ENCODE assay signal across 8 cellular contexts in genomic region chr5:138138949-138139775, GRCh38. TPM values are rescaled to one million over a fixed set of nuclear protein-coding genes. Genes with fewer than 3 reads are reported as not detected.
DNase-seq lines count a peak whose midpoint lies in the region; ATAC-seq and TF ChIP-seq lines count a peak whose summit lies in the region.

NME5 (minus strand) TSS chr5:138139428; CDS start chr5:138138780, 648 bp downstream.

- DNase-seq in RPMI8226 (peak; percentile 49), fibroblast of pulmonary artery (ENCODE audit: low read depth) (peak; percentile 69), aorta (peak; percentile 68 to 83), OCI-M2 (lab: John Stamatoyannopoulos, UW; ENCODE audit: unreplicated experiment) (no peak)

- no peaks in the 10 kb centered on the region for H4K20me1 ChIP-seq in BLaER1 treated with 17β-estradiol and CSF1 and Interleukin-3, amounts not matched to agents 10 nM and 100 nM

- peak within 1 kb of the TSS; percentile 28 to 61 (median 50); a peak in 19 of 20 replicates for H3K4me3 ChIP-seq in BLaER1 treated with 17β-estradiol and CSF1 and Interleukin-3, amounts not matched to agents 10 nM and 100 nM
- H3K4me3 ChIP-seq in fibroblast of pulmonary artery (replicated peaks; ENCODE audit: low read depth, low read length) (peak within 1 kb of the TSS; percentile 58), muscle layer of colon (ENCODE audit: low read depth in 1 of 2, low read length in 2 of 2) (peak within 1 kb of the TSS; percentile 12 to 74), aorta (ENCODE audit: low read length in 2 of 2) (peak within 1 kb of the TSS in 1 of 2 donors; percentile 47)

- peaks cover 0 to 7% (median 0%) of the 10 kb centered on the region in 11 experiments; a peak in 1 of 22 replicates for H3K36me3 ChIP-seq in BLaER1 treated with 17β-estradiol and CSF1 and Interleukin-3, amounts not matched to agents 10 nM and 100 nM
- no peaks in the 10 kb centered on the region for H3K36me3 ChIP-seq in muscle layer of colon (ENCODE audit: insufficient read depth, low read length)
- no peaks in the 10 kb centered on the region for H3K36me3 ChIP-seq in aorta (ENCODE audit: control insufficient read depth in 1 of 2, insufficient read depth in 2 of 2, low read length in 1 of 2)

- peak within 1 kb of the TSS in 2 of 11 experiments; percentile 20 to 57; a peak in 2 of 22 replicates for H3K9ac ChIP-seq in BLaER1 treated with 17β-estradiol and CSF1 and Interleukin-3, amounts not matched to agents 10 nM and 100 nM
- H3K9ac ChIP-seq in muscle layer of colon (ENCODE audit: low read length), result no peak within 1 kb of the TSS

- peaks cover 9 to 18% (median 12%) of the 10 kb centered on the region in 10 experiments; a peak in 19 of 20 replicates for H3K4me1 ChIP-seq in BLaER1 treated with 17β-estradiol and CSF1 and Interleukin-3, amounts not matched to agents 10 nM and 100 nM
- peaks cover 4% of the 10 kb centered on the region for H3K4me1 ChIP-seq in muscle layer of colon (ENCODE audit: insufficient read depth, low read length)
- H3K4me1 ChIP-seq in aorta (ENCODE audit: control insufficient read depth in 1 of 2, insufficient read depth in 2 of 2, low read length in 2 of 2), result no peaks in the 10 kb centered on the region

- WGBS in aorta, 2 donors, result 4 to 6% methylated on average over 31 of the region's 31 CpGs

- H3K4me2 ChIP-seq in BLaER1 treated with 17β-estradiol and CSF1 and Interleukin-3, amounts not matched to agents 10 nM and 100 nM, result peak within 1 kb of the TSS; percentile 61 to 90 (median 84)

- intact Hi-C loops in aorta (cut with DNase I), result loop anchor here in 1 of 2 donors (10.0 kb wide), 2 partner anchors 364 to 484 kb away; no protein-coding TSS in a partner anchor

- peaks cover 0 to 43% (median 0%) of the 10 kb centered on the region in 11 experiments; a peak in 5 of 22 replicates for H3K27me3 ChIP-seq in BLaER1 treated with 17β-estradiol and CSF1 and Interleukin-3, amounts not matched to agents 10 nM and 100 nM
- H3K27me3 ChIP-seq in muscle layer of colon (ENCODE audit: control insufficient read depth in 1 of 2, insufficient read depth in 2 of 2, low read length in 2 of 2) (no peaks in the 10 kb centered on the region), aorta (ENCODE audit: control insufficient read depth in 1 of 2, insufficient read depth in 2 of 2, low read length in 1 of 2) (no peaks in the 10 kb centered on the region)

- no peak for TF ChIP-seq CTCF in fibroblast of pulmonary artery (IDR thresholded peaks at IDR 0.05; ENCODE audit: low read length, missing control alignments)

- ATAC-seq in HG02852 (IDR thresholded peaks at IDR 0.05; ENCODE audit: unreplicated experiment) (peak; percentile 43), aorta (ENCODE audit: low FRiP score) (peak; percentile 74), HG03095 (IDR thresholded peaks at IDR 0.05; ENCODE audit: unreplicated experiment) (no peak)

- peaks cover 0 to 12% (median 10%) of the 10 kb centered on the region in 11 experiments; a peak in 12 of 22 replicates for H3K9me3 ChIP-seq in BLaER1 treated with 17β-estradiol and CSF1 and Interleukin-3, amounts not matched to agents 10 nM and 100 nM (replicated peaks in 1 of 11)
- H3K9me3 ChIP-seq in muscle layer of colon (ENCODE audit: low read length), result no peaks in the 10 kb centered on the region
- no peaks in the 10 kb centered on the region for H3K9me3 ChIP-seq in aorta (ENCODE audit: control insufficient read depth, low read length)

- no peak within 1 kb of the TSS for H3K27ac ChIP-seq in BLaER1 treated with 17β-estradiol and CSF1 and Interleukin-3, amounts not matched to agents 10 nM and 100 nM
- H3K27ac ChIP-seq in muscle layer of colon (ENCODE audit: low read depth, low read length) (no peak within 1 kb of the TSS), aorta (ENCODE audit: low read depth in 1 of 2, low read length in 2 of 2) (no peak within 1 kb of the TSS)

RNA-seq across cellular contexts. Expression of gene NME5, which starts in this region (rescaled TPM):
- total RNA-seq in aorta, result 1 to 10 TPM in 1 of 2 donors, under 1 TPM in 1; 0.58 to 2.1 TPM
- polyA plus RNA-seq in aorta, result 1 to 10 TPM in 1 of 2 donors, not detected in 1; 2.6 TPM
